ENCODE assay signal across 35 cellular contexts in genomic region chr13:43426355-43426754, GRCh38.
DNase-seq lines count a peak whose midpoint lies in the region; ATAC-seq, FAIRE-seq and TF ChIP-seq lines count a peak whose summit lies in the region.
"Had no signal": no experiment of that assay in that cellular context is flagged by ENCODE, and none has a peak within 500 bp of the region (broad histone marks: within the 10 kb centered on the region; RNA-seq: fewer than 3 reads in every experiment).

No MANE protein-coding gene starts in this region.

- no peak overlapping the region for H3K27ac ChIP-seq in HEK293 (ENCODE audit: extremely low read depth, low read depth, low read length)
- H3K27ac ChIP-seq: 22Rv1; A549; BLaER1; BLaER1 treated with 17β-estradiol and CSF1 and Interleukin-3, amounts not matched to agents 10 nM and 100 nM; C4-2B had no signal

- intact Hi-C loops in posterior vena cava (cut with DNase I), result no loop called here

- H3K4me3 ChIP-seq in HEK293 (ENCODE audit: low read depth, low read length) (no peak overlapping the region), fibroblast of villous mesenchyme (ENCODE audit: low read depth, low read length) (no peak overlapping the region)
- H3K4me3 ChIP-seq: A549; BLaER1; BLaER1 treated with 17β-estradiol and CSF1 and Interleukin-3, amounts not matched to agents 10 nM and 100 nM had no signal

- ATAC-seq in HG03469 (IDR thresholded peaks at IDR 0.05; ENCODE audit: unreplicated experiment), result no peak
- ATAC-seq in GM21737 (IDR thresholded peaks at IDR 0.05; ENCODE audit: unreplicated experiment), result no peak
- ATAC-seq: A549; CD8-positive, alpha-beta T cell had no signal

- H3K36me3 ChIP-seq in HEK293 (ENCODE audit: control insufficient read depth in 2 of 2, insufficient read depth in 1 of 2, low read length in 2 of 2), result no peaks in the 10 kb centered on the region
- H3K36me3 ChIP-seq: BE2C; BLaER1; BLaER1 treated with 17β-estradiol and CSF1 and Interleukin-3, amounts not matched to agents 10 nM and 100 nM had no signal

- CTCF ChIA-PET in HEK293 (lab: Yijun Ruan, JAX), result no interaction called here

- FAIRE-seq in GM12891 (lab: Jason Lieb, UNC) (peak; percentile 33), endometrium (lab: Jason Lieb, UNC) (peak; percentile 74)
- FAIRE-seq: A204.1, A549, D721Med had no signal

- TF ChIP-seq CTCF in HEK293 (tag by site-specific recombination; IDR thresholded peaks at IDR 0.05) (no peak), fibroblast of villous mesenchyme (IDR thresholded peaks at IDR 0.05; ENCODE audit: insufficient read depth, low read depth, low read length) (no peak)

- no peak for TF ChIP-seq POLR2A in GM12891 (IDR thresholded peaks at IDR 0.05; ENCODE audit: low read depth, low read length)

- DNase-seq in GM12891 (ENCODE audit: insufficient read length, low spot score) (no peak), fibroblast of villous mesenchyme (ENCODE audit: low read depth) (peak; percentile 52), posterior vena cava (ENCODE audit: low spot score) (no peak), dermis blood vessel endothelial cell (no peak)
- DNase-seq: 8988T; ACHN; AML-193; BE2C; C1 segment of cervical spinal cord; Caco-2; Calu3; CD4-positive, alpha-beta memory T cell; CD4-positive, alpha-beta T cell; CD4-positive, CD25-positive, alpha-beta regulatory T cell; CD8-positive, alpha-beta memory T cell; CD8-positive, alpha-beta T cell; COR-L47; DMS 273 treated with DMSO at 0.1 percent for 48 hours; DMS153; DMS53; DMS79; DMS79 treated with DMSO at 0.1 percent for 48 hours; DND-41; EL had no signal

- H3K4me1 ChIP-seq in HEK293 (ENCODE audit: control insufficient read depth, insufficient read depth, low read length), result no peaks in the 10 kb centered on the region
- H3K4me1 ChIP-seq: A549; BE2C; BLaER1; BLaER1 treated with 17β-estradiol and CSF1 and Interleukin-3, amounts not matched to agents 10 nM and 100 nM; Caco-2 had no signal

- no peaks in the 10 kb centered on the region for H3K9me3 ChIP-seq in HEK293 (ENCODE audit: control insufficient read depth, insufficient read depth, low read depth, low read length)
- H3K9me3 ChIP-seq: A549; BE2C; BLaER1; BLaER1 treated with 17β-estradiol and CSF1 and Interleukin-3, amounts not matched to agents 10 nM and 100 nM; Caco-2 had no signal

- POLR2A ChIA-PET in HEK293 (lab: Yijun Ruan, JAX), result no interaction called here

TF ChIP-seq in GM12891, 5 proteins besides CTCF, POLR2A, EP300 and RAD21:
- TF ChIP-seq SPI1 (IDR thresholded peaks at IDR 0.05; ENCODE audit: low read depth, low read length) (no peak), PAX5 (IDR thresholded peaks at IDR 0.05; ENCODE audit: insufficient read depth, low read length, severe bottlenecking) (no peak), POU2F2 (IDR thresholded peaks at IDR 0.05; ENCODE audit: low read depth, low read length) (no peak), POLR2AphosphoS5 (IDR thresholded peaks at IDR 0.05; ENCODE audit: low read depth, low read length) (no peak), TAF1 (IDR thresholded peaks at IDR 0.05; ENCODE audit: low read depth, low read length) (no peak)

TF ChIP-seq in HEK293, 187 proteins besides CTCF, POLR2A, EP300 and RAD21:
- TF ChIP-seq PRDM6 (tag by site-specific recombination; IDR thresholded peaks at IDR 0.05) (peak; percentile 67), GLIS1 (tag by site-specific recombination; IDR thresholded peaks at IDR 0.05) (no peak), SCRT2 (tag by site-specific recombination; IDR thresholded peaks at IDR 0.05) (0 out of 2 replicates have a peak, but pooled peaks have one; percentile 15), ZBTB7A (tag by site-specific recombination; IDR thresholded peaks at IDR 0.05; ENCODE audit: low read depth) (no peak), HIC1 (tag by site-specific recombination; IDR thresholded peaks at IDR 0.05) (no peak), ZNF148 (tag by site-specific recombination; IDR thresholded peaks at IDR 0.05; ENCODE audit: borderline replicate concordance) (no peak)
